In the genomic region with DNA sequence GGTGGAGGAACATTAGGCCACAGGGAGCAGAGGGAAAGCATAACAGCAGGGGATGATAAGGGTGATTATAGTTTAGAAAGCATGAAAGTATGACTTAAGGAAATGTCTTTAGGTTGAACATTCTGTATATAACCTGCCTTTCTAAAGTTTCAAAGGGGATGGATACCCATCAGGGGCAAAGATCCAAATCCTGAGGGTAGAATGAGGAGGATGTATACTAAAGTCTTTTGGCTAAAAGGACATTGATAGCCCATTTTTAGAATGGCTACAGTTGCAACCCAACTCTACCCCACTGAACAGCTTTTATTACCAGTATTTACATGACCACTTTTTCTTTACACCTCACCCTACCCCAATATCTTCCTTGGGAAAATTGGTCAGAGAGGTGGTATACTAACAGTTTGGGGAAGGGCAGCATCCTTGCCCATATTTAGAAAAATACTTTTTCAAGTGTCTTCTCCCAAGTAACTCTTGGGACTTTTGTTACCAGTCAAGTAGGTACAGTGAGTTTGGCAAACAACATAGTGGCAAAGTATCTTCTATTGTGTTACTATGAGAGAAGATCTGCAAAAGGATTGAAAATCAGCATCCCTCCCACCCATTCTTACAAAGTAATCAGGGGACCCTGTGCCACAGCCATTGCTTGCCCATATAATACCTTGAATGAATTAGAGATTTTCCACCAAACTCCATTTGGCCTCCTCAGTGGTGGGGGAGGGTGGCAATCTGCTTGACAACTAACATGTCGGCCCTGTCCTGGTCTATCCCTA, we compare ENCODE assay signal across 11 cellular contexts. TPM values are rescaled to one million over a fixed set of nuclear protein-coding genes. Genes with fewer than 3 reads are reported as not detected.
A peak's percentile ranks its signal among the peaks of the same experiment; 100 is the strongest.
DNase-seq lines count a peak whose midpoint lies in the region; ATAC-seq, FAIRE-seq and TF ChIP-seq lines count a peak whose summit lies in the region.
"Had no signal": no experiment of that assay in that cellular context is flagged by ENCODE, and none has a peak within 500 bp of the region (broad histone marks: within the 10 kb centered on the region; RNA-seq: fewer than 3 reads in every experiment).

No MANE protein-coding gene starts in this region.

- no peak for DNase-seq in activated CD4-positive, alpha-beta T cell treated with anti-CD3 and anti-CD28 coated beads for 36 hours
- DNase-seq in activated CD4-positive, alpha-beta T cell treated with anti-CD3 and anti-CD28 coated beads, Interleukin-2, amount 50 U/mL, for 4 hours, result no peak
- DNase-seq in PC-3 (peak; percentile 36), H1 (ENCODE audit: low read depth in 1 of 2, low spot score in 2 of 2) (no peak), smooth muscle cell (lab: John Stamatoyannopoulos, UW; ENCODE audit: unreplicated experiment) (no peak), NCI-H2029 (lab: John Stamatoyannopoulos, UW) (no peak)
- DNase-seq in central memory CD4-positive, alpha-beta T cell, result no peak
- DNase-seq: glutamatergic neuron, NCI-H446 had no signal

- H3K9me2 ChIP-seq in PC-3 (replicated peaks; ENCODE audit: low read length), result no peaks in the 10 kb centered on the region

- H3K27ac Mint-ChIP-seq in activated CD4-positive, alpha-beta T cell treated with anti-CD3 and anti-CD28 coated beads for 36 hours, result peak overlapping the region; percentile 40

- no peak overlapping the region for H3K23ac ChIP-seq in H1 (ENCODE audit: insufficient read length)

- no peak overlapping the region for H3K14ac ChIP-seq in H1 (ENCODE audit: insufficient read length)

- no peaks in the 10 kb centered on the region for H3K23me2 ChIP-seq in H1 (ENCODE audit: low read depth, low read length)

- H3K27me3 ChIP-seq in PC-3 (ENCODE audit: low read length) (no peaks in the 10 kb centered on the region), H1 (replicated peaks in 1 of 4; ENCODE audit: control insufficient read depth in 3 of 4, extremely low read depth in 1 of 4, insufficient read depth in 3 of 4, low read length in 3 of 4) (no peaks in the 10 kb centered on the region), smooth muscle cell (ENCODE audit: low read depth) (no peaks in the 10 kb centered on the region)
- H3K27me3 ChIP-seq: vagina had no signal

- BruUV-seq in PC-3 (replicated peaks; lab: Mats Ljungman, UMichigan), result no TSS peak

- H3K4me3 ChIP-seq in PC-3 (ENCODE audit: low read length) (no peak overlapping the region), H1 (ENCODE audit: extremely low read depth in 1 of 4, insufficient read depth in 2 of 4, low read depth in 3 of 4, low read length in 4 of 4) (no peak overlapping the region), smooth muscle cell (no peak overlapping the region)
- H3K4me3 ChIP-seq: vagina had no signal

- no peak overlapping the region for H2AK5ac ChIP-seq in H1 (ENCODE audit: low read depth, low read length)

- H3K36me3 ChIP-seq in PC-3 (ENCODE audit: low read depth, low read length) (peaks cover 47% of the 10 kb centered on the region), H1 (ENCODE audit: control insufficient read depth in 2 of 4, insufficient read depth in 4 of 4, low read length in 3 of 4) (peaks cover 30 to 59% (median 44%) of the 10 kb centered on the region in 4 experiments), smooth muscle cell (ENCODE audit: low read depth) (peaks cover 10% of the 10 kb centered on the region)

- no peak for ATAC-seq in activated CD4-positive, alpha-beta T cell treated with anti-CD3 and anti-CD28 coated beads for 36 hours
- ATAC-seq in PC-3 (peak; percentile 9), GM19023 (IDR thresholded peaks at IDR 0.05; ENCODE audit: unreplicated experiment) (no peak)

- H3K4ac ChIP-seq in H1 (replicated peaks; ENCODE audit: insufficient read length, low read depth, low read length), result no peak overlapping the region

- peaks cover 24% of the 10 kb centered on the region for H3K4me1 ChIP-seq in PC-3 (ENCODE audit: insufficient read depth, low read length)
- H3K4me1 ChIP-seq in H1 (replicated peaks in 1 of 4; ENCODE audit: control insufficient read depth in 3 of 4, insufficient read depth in 4 of 4, low read length in 3 of 4), result peaks cover 0 to 2% (median 0%) of the 10 kb centered on the region in 4 experiments; a peak in 1 of 7 replicates
- H3K4me1 ChIP-seq in smooth muscle cell (ENCODE audit: low read depth), result peaks cover under 1% of the 10 kb centered on the region

- no peak overlapping the region for H4K91ac ChIP-seq in H1 (replicated peaks; ENCODE audit: insufficient read length, low read length)

- H2BK15ac ChIP-seq in H1 (ENCODE audit: low read length), result no peak overlapping the region

- POLR2A ChIA-PET in activated CD4-positive, alpha-beta T cell treated with anti-CD3 and anti-CD28 coated beads for 36 hours (lab: Charles Lee), result interaction anchor here (0.6 to 2.2 kb wide), 5 partner anchors 8 to 182 kb away, joined by 4 to 11 read pairs (median 4); a partner anchor contains a TSS
- POLR2A ChIA-PET in PC-3 (lab: Charles Lee; ENCODE audit: unreplicated experiment) (interaction anchor here (0.5 to 0.6 kb wide), 2 partner anchors 127 to 205 kb away, joined by 3 read pairs; no protein-coding TSS in a partner anchor), H1 (lab: Charles Lee; ENCODE audit: partially characterized antibody) (interaction anchor here (0.8 to 38.6 kb wide), 16 partner anchors 6 to 193 kb away, joined by 3 to 1889 read pairs (median 6); a partner anchor contains a TSS)

- H3K36me3 Mint-ChIP-seq in activated CD4-positive, alpha-beta T cell treated with anti-CD3 and anti-CD28 coated beads for 36 hours (ENCODE audit: low read depth), result peaks cover 53% of the 10 kb centered on the region

- H3F3A ChIP-seq in PC-3 (ENCODE audit: low read length, unreplicated experiment) (peaks cover 53% of the 10 kb centered on the region), smooth muscle cell (ENCODE audit: low read depth) (peaks cover 60% of the 10 kb centered on the region)

- H3K9me3 Mint-ChIP-seq in activated CD4-positive, alpha-beta T cell treated with anti-CD3 and anti-CD28 coated beads for 36 hours (ENCODE audit: low read depth), result no peaks in the 10 kb centered on the region

- no peak overlapping the region for H3K56ac ChIP-seq in H1 (replicated peaks; ENCODE audit: insufficient read length, low read depth, low read length)

- no peak overlapping the region for H3K18ac ChIP-seq in H1 (ENCODE audit: extremely low read depth, low read length)

- CTCF ChIA-PET in activated CD4-positive, alpha-beta T cell treated with anti-CD3 and anti-CD28 coated beads for 36 hours (lab: Charles Lee), result interaction anchor here (2.0 to 10.6 kb wide), 4 partner anchors 7 to 126 kb away, joined by 8 to 205 read pairs (median 70); a partner anchor contains a TSS
- CTCF ChIA-PET in PC-3 (lab: Charles Lee) (no interaction called here), H1 (lab: Charles Lee; ENCODE audit: partially characterized antibody) (interaction anchor here (0.5 to 7.2 kb wide), 6 partner anchors 18 to 157 kb away, joined by 3 to 102 read pairs (median 13); a partner anchor contains a TSS)

- no peak overlapping the region for H3K4me3 Mint-ChIP-seq in activated CD4-positive, alpha-beta T cell treated with anti-CD3 and anti-CD28 coated beads for 36 hours

- no peak overlapping the region for H2BK12ac ChIP-seq in H1 (ENCODE audit: low read depth, low read length)

- no peak overlapping the region for H3K4me2 ChIP-seq in PC-3 (ENCODE audit: low read length)
- H3K4me2 ChIP-seq in H1 (ENCODE audit: insufficient read depth in 1 of 2, low read depth in 2 of 2, low read length in 2 of 2), result no peak overlapping the region
- no peak overlapping the region for H3K4me2 ChIP-seq in smooth muscle cell

- no peak overlapping the region for H2BK5ac ChIP-seq in H1 (ENCODE audit: low read depth, low read length)

- H4K8ac ChIP-seq in H1 (ENCODE audit: extremely low read depth, insufficient read depth, low read length), result no peak overlapping the region

- H3K79me2 ChIP-seq in PC-3 (ENCODE audit: low read length), result peaks cover 11% of the 10 kb centered on the region
- peaks cover 0 to 6% of the 10 kb centered on the region in 2 experiments; a peak in 2 of 4 replicates for H3K79me2 ChIP-seq in H1 (ENCODE audit: control insufficient read depth in 1 of 2, insufficient read depth in 2 of 2, low read length in 2 of 2)
- peaks cover 10% of the 10 kb centered on the region for H3K79me2 ChIP-seq in smooth muscle cell (ENCODE audit: low read depth)

- peak in 1 of 2 experiments; percentile 69; a peak in 1 of 3 replicates for TF ChIP-seq POLR2A in H1 (IDR thresholded peaks at IDR 0.05; ENCODE audit: control extremely low read depth in 1 of 2, low read depth in 2 of 2, low read length in 2 of 2)

- WGBS in H1 (ENCODE audit: extremely low coverage in 1 of 2, insufficient coverage in 1 of 2, insufficient read length in 1 of 2, insufficient replicate concordance in 2 of 2, low coverage in 1 of 2, low lambda C conversion rate in 2 of 2, missing lambda C conversion rate in 1 of 2), 2 experiments, result 94% methylated on average over 1 of the region's 1 CpG; no CpG with 5 or more reads in 1 of the 2 experiments
- 85% methylated on average over 1 of the region's 1 CpG for WGBS in smooth muscle cell (ENCODE audit: low lambda C conversion rate)

- H3K27ac ChIP-seq in PC-3 (ENCODE audit: low read length), result peak overlapping the region; percentile 11
- no peak overlapping the region for H3K27ac ChIP-seq in H1 (ENCODE audit: low read depth, low read length)
- H3K27ac ChIP-seq in smooth muscle cell (ENCODE audit: low read depth), result peak overlapping the region; percentile 21

- H2BK120ac ChIP-seq in H1 (replicated peaks; ENCODE audit: low read depth, low read length), result no peak overlapping the region

- peaks cover 12% of the 10 kb centered on the region for H3K4me1 Mint-ChIP-seq in activated CD4-positive, alpha-beta T cell treated with anti-CD3 and anti-CD28 coated beads for 36 hours

- no peak for TF ChIP-seq RAD21 in H1 (IDR thresholded peaks at IDR 0.05 in 1 of 2, conservative IDR thresholded peaks at IDR 0.05 in 1 of 2; ENCODE audit: low read depth in 2 of 2, low read length in 2 of 2)

- no peaks in the 10 kb centered on the region for H3K79me1 ChIP-seq in H1 (ENCODE audit: low read depth, low read length)

- H3K9ac ChIP-seq in PC-3 (ENCODE audit: low read length), result no peak overlapping the region
- no peak overlapping the region for H3K9ac ChIP-seq in H1 (replicated peaks in 1 of 4; ENCODE audit: extremely low read depth in 1 of 4, low read depth in 3 of 4, low read length in 3 of 4)
- H3K9ac ChIP-seq in smooth muscle cell (ENCODE audit: low read depth), result no peak overlapping the region

- no peak for TF ChIP-seq CTCF in PC-3 (conservative IDR thresholded peaks at IDR 0.05; ENCODE audit: low read depth, low read length)
- TF ChIP-seq CTCF in H1 (IDR thresholded peaks at IDR 0.05; ENCODE audit: control extremely low read depth in 1 of 3, insufficient read depth in 1 of 3, low read depth in 1 of 3, low read length in 3 of 3), result no peak
- TF ChIP-seq CTCF in smooth muscle cell (IDR thresholded peaks at IDR 0.05; ENCODE audit: borderline replicate concordance, insufficient read depth, poor library complexity, severe bottlenecking), result no peak

- no peaks in the 10 kb centered on the region for H3K27me3 Mint-ChIP-seq in activated CD4-positive, alpha-beta T cell treated with anti-CD3 and anti-CD28 coated beads for 36 hours

- peaks cover 31% of the 10 kb centered on the region for H4K20me1 ChIP-seq in PC-3 (ENCODE audit: low read length)
- H4K20me1 ChIP-seq in H1 (replicated peaks in 1 of 2; ENCODE audit: control insufficient read depth in 1 of 2, insufficient read depth in 2 of 2, low read length in 2 of 2), result peaks cover 8% of the 10 kb centered on the region in 2 experiments
- H4K20me1 ChIP-seq in smooth muscle cell (ENCODE audit: low read depth), result peaks cover 49% of the 10 kb centered on the region

- intact Hi-C loops in activated CD4-positive, alpha-beta T cell treated with anti-CD3 and anti-CD28 coated beads for 36 hours (cut with DNase I, micrococcal nuclease), result no loop called here
- intact Hi-C loops in PC-3 (cut with micrococcal nuclease), result loop anchor here (2.0 kb wide), 1 partner anchor 48 kb away; no protein-coding TSS in a partner anchor

- no peak overlapping the region for H4K5ac ChIP-seq in H1 (ENCODE audit: insufficient read length, low read depth, low read length)

- no peaks in the 10 kb centered on the region for H3K9me3 ChIP-seq in PC-3 (ENCODE audit: low read length)
- H3K9me3 ChIP-seq in H1 (ENCODE audit: insufficient read depth in 2 of 2, low read depth in 1 of 2, low read length in 1 of 2), result no peaks in the 10 kb centered on the region
- H3K9me3 ChIP-seq in smooth muscle cell (replicated peaks; ENCODE audit: low read depth), result no peaks in the 10 kb centered on the region
- H3K9me3 ChIP-seq: vagina had no signal

- no peak for TF ChIP-seq EP300 in H1 (IDR thresholded peaks at IDR 0.05; ENCODE audit: borderline replicate concordance in 1 of 2, low read depth in 2 of 2, low read length in 2 of 2)

- FAIRE-seq in H1 (lab: Jason Lieb, UNC), result no peak

- H2BK20ac ChIP-seq in H1 (ENCODE audit: low read length), result no peak overlapping the region

- H2AFZ ChIP-seq in PC-3 (ENCODE audit: low read length) (no peak overlapping the region), H1 (ENCODE audit: low read length) (no peak overlapping the region), smooth muscle cell (ENCODE audit: low read depth) (no peak overlapping the region)

RNA-seq across cellular contexts. Expression of a gene that starts 8.3 kb away (rescaled TPM):
- 100 to 1,000 TPM; 226 to 259 TPM for total RNA-seq in activated CD4-positive, alpha-beta T cell treated with anti-CD3 and anti-CD28 coated beads for 36 hours
- total RNA-seq in PC-3 (2014; rRNA removed), result 304 and 309 TPM in 2 replicates
- 297 and 307 TPM in 2 replicates for total RNA-seq in H1 (2021; fragmentation: NEBNext Ultra II Directional; extraction: Animal tissue kit (Norgen Biotek cat#: 25700))
- 186 and 255 TPM in 2 replicates for polyA plus RNA-seq in H1 (2011; rRNA removed)
- polyA plus RNA-seq in H1 (2011; cell fraction: cytosol; rRNA removed), result 348 TPM
- 3,575 TPM for polyA plus RNA-seq in H1 (2011; cell fraction: nucleus; rRNA removed)
- polyA plus RNA-seq in H1 (2012, experiment 1 of 2), result 250 to 348 TPM (median 292 TPM) in 4 replicates
- polyA plus RNA-seq in H1 (2012, experiment 2 of 2), result 74.6 TPM
- polyA plus RNA-seq in H1 (2013, experiment 1 of 2), result 311 TPM
- polyA plus RNA-seq in H1 (2013, experiment 2 of 2), result 287 TPM
- 323 and 621 TPM in 2 replicates for polyA minus RNA-seq in H1 (2011; rRNA and poly(A)+ RNA removed)
- 306 TPM for polyA minus RNA-seq in H1 (2011; cell fraction: cytosol; rRNA and poly(A)+ RNA removed)
- 781 TPM for polyA minus RNA-seq in H1 (2011; cell fraction: nucleus; rRNA and poly(A)+ RNA removed)
- total RNA-seq in smooth muscle cell, result 93.8 and 108 TPM in 2 replicates
- polyA plus RNA-seq in smooth muscle cell, result 108 and 126 TPM in 2 replicates

RNA-seq across cellular contexts. Expression of a gene that starts 14.0 kb away (rescaled TPM):
- 10 to 100 TPM; 20.1 to 22.2 TPM for total RNA-seq in activated CD4-positive, alpha-beta T cell treated with anti-CD3 and anti-CD28 coated beads for 36 hours
- total RNA-seq in PC-3 (2014; rRNA removed), result 34.8 and 46.7 TPM in 2 replicates
- total RNA-seq in H1 (2021; fragmentation: NEBNext Ultra II Directional; extraction: Animal tissue kit (Norgen Biotek cat#: 25700)), result 33.8 and 36.1 TPM in 2 replicates
- polyA plus RNA-seq in H1 (2011; rRNA removed), result 29.4 and 47.8 TPM in 2 replicates
- polyA plus RNA-seq in H1 (2011; cell fraction: cytosol; rRNA removed), result 34.9 TPM
- polyA plus RNA-seq in H1 (2011; cell fraction: nucleus; rRNA removed), result 40.6 TPM
- polyA plus RNA-seq in H1 (2012, experiment 1 of 2), result 26.7 to 32.0 TPM (median 29.0 TPM) in 4 replicates
- 31.1 TPM for polyA plus RNA-seq in H1 (2012, experiment 2 of 2)
- 34.0 TPM for polyA plus RNA-seq in H1 (2013, experiment 1 of 2)
- 33.7 TPM for polyA plus RNA-seq in H1 (2013, experiment 2 of 2)
- 57.4 and 67.9 TPM in 2 replicates for polyA minus RNA-seq in H1 (2011; rRNA and poly(A)+ RNA removed)
- 19.6 TPM for polyA minus RNA-seq in H1 (2011; cell fraction: cytosol; rRNA and poly(A)+ RNA removed)
- polyA minus RNA-seq in H1 (2011; cell fraction: nucleus; rRNA and poly(A)+ RNA removed), result 45.0 TPM
- total RNA-seq in smooth muscle cell, result 44.0 and 83.2 TPM in 2 replicates
- polyA plus RNA-seq in smooth muscle cell, result 33.2 and 44.5 TPM in 2 replicates

RNA-seq across cellular contexts. Expression of a gene that starts 30.1 kb away (rescaled TPM):
- total RNA-seq in activated CD4-positive, alpha-beta T cell treated with anti-CD3 and anti-CD28 coated beads for 36 hours, result 100 to 1,000 TPM in 1 of 2 experiments, 10 to 100 TPM in 1; 98.3 to 106 TPM
- total RNA-seq in PC-3 (2014; rRNA removed), result 141 and 142 TPM in 2 replicates
- 34.4 and 38.1 TPM in 2 replicates for total RNA-seq in H1 (2021; fragmentation: NEBNext Ultra II Directional; extraction: Animal tissue kit (Norgen Biotek cat#: 25700))
- polyA plus RNA-seq in H1 (2011; rRNA removed), result 55.2 and 69.7 TPM in 2 replicates
- polyA plus RNA-seq in H1 (2011; cell fraction: cytosol; rRNA removed), result 60.1 TPM
- polyA plus RNA-seq in H1 (2011; cell fraction: nucleus; rRNA removed), result 18.0 TPM
- polyA plus RNA-seq in H1 (2012, experiment 1 of 2), result 47.6 to 56.1 TPM (median 49.2 TPM) in 4 replicates
- polyA plus RNA-seq in H1 (2012, experiment 2 of 2), result 57.3 TPM
- polyA plus RNA-seq in H1 (2013, experiment 1 of 2), result 59.3 TPM
- 60.5 TPM for polyA plus RNA-seq in H1 (2013, experiment 2 of 2)
- 11.0 and 15.1 TPM in 2 replicates for polyA minus RNA-seq in H1 (2011; rRNA and poly(A)+ RNA removed)
- 6.2 TPM for polyA minus RNA-seq in H1 (2011; cell fraction: cytosol; rRNA and poly(A)+ RNA removed)
- polyA minus RNA-seq in H1 (2011; cell fraction: nucleus; rRNA and poly(A)+ RNA removed), result 5.6 TPM
- total RNA-seq in smooth muscle cell, result 9.4 and 15.1 TPM in 2 replicates
- 17.5 and 72.9 TPM in 2 replicates for polyA plus RNA-seq in smooth muscle cell

RNA-seq across cellular contexts. Expression of a gene that starts 37.0 kb away (rescaled TPM):
- total RNA-seq in activated CD4-positive, alpha-beta T cell treated with anti-CD3 and anti-CD28 coated beads for 36 hours, result 10 to 100 TPM; 21.4 to 26.7 TPM
- total RNA-seq in PC-3 (2014; rRNA removed) (0.40 TPM in 1 of 2 replicates, not detected in the other), smooth muscle cell (5.0 and 6.6 TPM in 2 replicates)
- 4.7 and 5.2 TPM in 2 replicates for total RNA-seq in H1 (2021; fragmentation: NEBNext Ultra II Directional; extraction: Animal tissue kit (Norgen Biotek cat#: 25700))
- polyA plus RNA-seq in H1 (2011; rRNA removed) (13.4 and 14.2 TPM in 2 replicates), smooth muscle cell (35.0 and 35.9 TPM in 2 replicates)
- 10.9 TPM for polyA plus RNA-seq in H1 (2011; cell fraction: cytosol; rRNA removed)
- 11.4 TPM for polyA plus RNA-seq in H1 (2011; cell fraction: nucleus; rRNA removed)
- 4.9 to 9.1 TPM (median 7.5 TPM) in 4 replicates for polyA plus RNA-seq in H1 (2012, experiment 1 of 2)
- 10.2 TPM for polyA plus RNA-seq in H1 (2012, experiment 2 of 2)
- 7.4 TPM for polyA plus RNA-seq in H1 (2013, experiment 1 of 2)
- 7.8 TPM for polyA plus RNA-seq in H1 (2013, experiment 2 of 2)
- 3.0 and 3.4 TPM in 2 replicates for polyA minus RNA-seq in H1 (2011; rRNA and poly(A)+ RNA removed)
- 1.8 TPM for polyA minus RNA-seq in H1 (2011; cell fraction: cytosol; rRNA and poly(A)+ RNA removed)
- not detected for polyA minus RNA-seq in H1 (2011; cell fraction: nucleus; rRNA and poly(A)+ RNA removed)

RNA-seq across cellular contexts. Expression of a gene that starts 48.3 kb away (rescaled TPM):
- 100 to 1,000 TPM; 113 to 140 TPM for total RNA-seq in activated CD4-positive, alpha-beta T cell treated with anti-CD3 and anti-CD28 coated beads for 36 hours
- total RNA-seq in PC-3 (2014; rRNA removed), result 170 and 225 TPM in 2 replicates
- 97.2 and 99.5 TPM in 2 replicates for total RNA-seq in H1 (2021; fragmentation: NEBNext Ultra II Directional; extraction: Animal tissue kit (Norgen Biotek cat#: 25700))
- 398 and 514 TPM in 2 replicates for polyA plus RNA-seq in H1 (2011; rRNA removed)
- polyA plus RNA-seq in H1 (2011; cell fraction: cytosol; rRNA removed), result 335 TPM
- polyA plus RNA-seq in H1 (2011; cell fraction: nucleus; rRNA removed), result 327 TPM
- 151 to 246 TPM (median 213 TPM) in 4 replicates for polyA plus RNA-seq in H1 (2012, experiment 1 of 2)
- 395 TPM for polyA plus RNA-seq in H1 (2012, experiment 2 of 2)
- 279 TPM for polyA plus RNA-seq in H1 (2013, experiment 1 of 2)
- 252 TPM for polyA plus RNA-seq in H1 (2013, experiment 2 of 2)
- 113 and 120 TPM in 2 replicates for polyA minus RNA-seq in H1 (2011; rRNA and poly(A)+ RNA removed)
- polyA minus RNA-seq in H1 (2011; cell fraction: cytosol; rRNA and poly(A)+ RNA removed), result 36.7 TPM
- 67.3 TPM for polyA minus RNA-seq in H1 (2011; cell fraction: nucleus; rRNA and poly(A)+ RNA removed)
- 167 and 195 TPM in 2 replicates for total RNA-seq in smooth muscle cell
- 316 and 328 TPM in 2 replicates for polyA plus RNA-seq in smooth muscle cell
